Comparison of ENCODE assay signal across 15 cellular contexts in genomic region chr17:78583091-78583490, GRCh38. TPM values are rescaled to one million over a fixed set of nuclear protein-coding genes. Genes with fewer than 3 reads are reported as not detected.
DNase-seq lines count a peak whose midpoint lies in the region; ATAC-seq, FAIRE-seq and TF ChIP-seq lines count a peak whose summit lies in the region.
"Had no signal": no experiment of that assay in that cellular context is flagged by ENCODE, and none has a peak within 500 bp of the region (broad histone marks: within the 10 kb centered on the region; RNA-seq: fewer than 3 reads in every experiment).

No MANE protein-coding gene starts in this region.

- peaks cover 38% of the 10 kb centered on the region for H3K4me1 ChIP-seq in HepG2 (ENCODE audit: insufficient read depth, low read length)
- H3K4me1 ChIP-seq in transverse colon, result no peaks in the 10 kb centered on the region

- H3K4me3 Mint-ChIP-seq in T-helper 17 cell, result no peak overlapping the region
- H3K4me3 Mint-ChIP-seq: nephron progenitor cell; T-helper 1 cell treated with Interleukin-12 subunit alpha and Interleukin-12 subunit beta and Interleukin-4 antibody, amounts not matched to agents 30 μg/mL and 1 μg/mL, for 36 hours had no signal

- POLR2A ChIA-PET in HepG2 (lab: Yijun Ruan, JAX), result interaction anchor here (1.1 kb wide), 1 partner anchor 9 kb away, joined by 3 read pairs; no protein-coding TSS in a partner anchor

- TF ChIP-seq EP300 in HepG2 (IDR thresholded peaks at IDR 0.05; ENCODE audit: low read depth in 2 of 2, low read length in 2 of 2), result no peak
- no peak for TF ChIP-seq EP300 in HepG2 (CRISPR knock-in tag; IDR thresholded peaks at IDR 0.05; ENCODE audit: borderline replicate concordance)
- no peak for TF ChIP-seq EP300 in transverse colon (IDR thresholded peaks at IDR 0.05; ENCODE audit: low read depth)

- WGBS in HepG2 (ENCODE audit: low lambda C conversion rate), result 75% methylated on average over 3 of the region's 4 CpGs
- 55% methylated on average over 4 of the region's 4 CpGs; no CpG with 5 or more reads in 1 of the 2 donors for WGBS in transverse colon (ENCODE audit: low coverage in 1 of 2), 2 donors

- H2AFZ ChIP-seq in HepG2 (ENCODE audit: low read length), result no peak overlapping the region

- peak; percentile 70 for FAIRE-seq in HepG2 (lab: Jason Lieb, UNC)
- FAIRE-seq: islet of Langerhans had no signal

- peaks cover 21% of the 10 kb centered on the region for H3K27me3 Mint-ChIP-seq in T-helper 17 cell

- CTCF ChIA-PET in HepG2 (lab: Yijun Ruan, JAX; ENCODE audit: low intra/inter-chr PET ratio, low total read pairs), result no interaction called here

- H3K36me3 ChIP-seq in HepG2 (replicated peaks in 1 of 2; ENCODE audit: control insufficient read depth in 1 of 2, insufficient read depth in 2 of 2, low read length in 2 of 2), result no peaks in the 10 kb centered on the region
- no peaks in the 10 kb centered on the region for H3K36me3 ChIP-seq in transverse colon

- TF ChIP-seq RAD21 in HepG2 (CRISPR knock-in tag; IDR thresholded peaks at IDR 0.05), result no peak

- no peak for TF ChIP-seq CTCF in HepG2 (CRISPR knock-in tag; IDR thresholded peaks at IDR 0.05)
- TF ChIP-seq CTCF in transverse colon (IDR thresholded peaks at IDR 0.05), result no peak

- no peak overlapping the region for H3K4me2 ChIP-seq in HepG2 (ENCODE audit: low read depth, low read length)

- BruUV-seq in HepG2 (replicated peaks; lab: Mats Ljungman, UMichigan), result no TSS peak

- TF ChIP-seq POLR2A in HepG2 (IDR thresholded peaks at IDR 0.05; ENCODE audit: insufficient read depth in 1 of 2, low read depth in 2 of 2, low read length in 2 of 2) (no peak), transverse colon (IDR thresholded peaks at IDR 0.05) (no peak)

- no peaks in the 10 kb centered on the region for H3K79me2 ChIP-seq in HepG2 (ENCODE audit: insufficient read depth, low read length)

- in situ Hi-C loops in HepG2 (cut with HindIII; ENCODE audit: extremely low pct_ligation_motif_present, low pct_unique_long_range_greater_than_20kb) (no loop called here), transverse colon (cut with MboI; ENCODE audit: low pct_ligation_motif_present in 1 of 4, low pct_unique_long_range_greater_than_20kb in 1 of 4, low sequenced_read_pairs in 3 of 4) (no loop called here)

- peaks cover 4% of the 10 kb centered on the region for H3K4me1 Mint-ChIP-seq in T-helper 17 cell

- no peaks in the 10 kb centered on the region for H4K20me1 ChIP-seq in HepG2 (ENCODE audit: insufficient read depth, low read length)

- H3K36me3 Mint-ChIP-seq in T-helper 17 cell (ENCODE audit: low read depth), result no peaks in the 10 kb centered on the region

- H3K9me3 ChIP-seq in T-helper 17 cell (ENCODE audit: control insufficient read depth, low read length, poor library complexity, severe bottlenecking) (no peaks in the 10 kb centered on the region), HepG2 (ENCODE audit: low read length) (no peaks in the 10 kb centered on the region), transverse colon (no peaks in the 10 kb centered on the region)

- H3K27ac ChIP-seq in HepG2 (ENCODE audit: extremely low read length, insufficient read depth, low read length) (no peak overlapping the region), transverse colon (no peak overlapping the region)
- H3K27ac ChIP-seq: skin epidermis had no signal

- H3K4me3 ChIP-seq in HepG2 (replicated peaks in 1 of 3; ENCODE audit: insufficient read depth in 1 of 3, low read depth in 2 of 3, low read length in 3 of 3), result no peak overlapping the region
- no peak overlapping the region for H3K4me3 ChIP-seq in transverse colon
- H3K4me3 ChIP-seq: skin epidermis had no signal

- ATAC-seq in T-helper 17 cell (peak; percentile 62), HepG2 (peak; percentile 49; the same call in 2 of the 3 replicates), HG03095 (IDR thresholded peaks at IDR 0.05; ENCODE audit: unreplicated experiment) (no peak)
- ATAC-seq in stimulated activated naive CD8-positive, alpha-beta T cell treated with anti-CD3 and anti-CD28 coated beads, Interleukin-15, Interleukin-2, amounts not matched to agents 100 U/mL and 50 U/mL, for 24 hours, result no peak

- H3K9ac ChIP-seq in HepG2 (ENCODE audit: insufficient read depth, low read depth, low read length), result no peak overlapping the region

- intact Hi-C loops in HepG2 (cut with micrococcal nuclease; ENCODE audit: unreplicated experiment), result no loop called here
- intact Hi-C loops in transverse colon (cut with DNase I; ENCODE audit: low total_unique reads), result no loop called here

- H3K27me3 ChIP-seq in HepG2 (ENCODE audit: control insufficient read depth in 1 of 2, insufficient read depth in 2 of 2, low read length in 2 of 2) (no peaks in the 10 kb centered on the region; a peak in 1 of 5 replicates), transverse colon (no peaks in the 10 kb centered on the region)

- peak; percentile 32 for DNase-seq in DMS53 (lab: John Stamatoyannopoulos, UW)
- DNase-seq in DMS53 treated with DMSO at 0.1 percent for 48 hours (lab: John Stamatoyannopoulos, UW; ENCODE audit: unreplicated experiment), result no peak
- DNase-seq in HT-29 (ENCODE audit: low spot score), result peak; percentile 32
- DNase-seq in T-helper 17 cell, result no peak
- no peak for DNase-seq in HepG2 (ENCODE audit: low spot score)
- no peak for DNase-seq in stimulated activated naive CD8-positive, alpha-beta T cell treated with anti-CD3 and anti-CD28 coated beads, Interleukin-15, Interleukin-2, amounts not matched to agents 100 U/mL and 50 U/mL, for 24 hours
- no peak for DNase-seq in transverse colon
- DNase-seq: 8988T; activated T-cell treated with anti-CD3 and anti-CD28 coated beads, Interleukin-2, amount 50 U/mL, for 1 hour; nephron progenitor cell had no signal

- H3K27ac Mint-ChIP-seq in T-helper 17 cell, result no peak overlapping the region
- H3K27ac Mint-ChIP-seq: nephron progenitor cell; T-helper 1 cell treated with Interleukin-12 subunit alpha and Interleukin-12 subunit beta and Interleukin-4 antibody, amounts not matched to agents 30 μg/mL and 1 μg/mL, for 36 hours had no signal

TF ChIP-seq in HepG2, 621 proteins besides CTCF, POLR2A, EP300 and RAD21 (continues in another document):
- TF ChIP-seq ZNF350 (CRISPR knock-in tag; IDR thresholded peaks at IDR 0.05; ENCODE audit: borderline replicate concordance, low read depth) (no peak), ZNF549 (CRISPR knock-in tag; IDR thresholded peaks at IDR 0.05) (no peak), NFYB (CRISPR knock-in tag; IDR thresholded peaks at IDR 0.05) (peak; percentile 59; the same call in 1 of the 2 replicates), SYNCRIP (IDR thresholded peaks at IDR 0.05; ENCODE audit: insufficient read depth, low read depth, low read length) (no peak), E2F2 (CRISPR knock-in tag; IDR thresholded peaks at IDR 0.05; ENCODE audit: borderline replicate concordance) (no peak), KMT2A (CRISPR knock-in tag; IDR thresholded peaks at IDR 0.05) (no peak), TAF15 (IDR thresholded peaks at IDR 0.05; ENCODE audit: low read depth, low read length, poor library complexity, severe bottlenecking) (no peak), ESRRA (CRISPR knock-in tag; IDR thresholded peaks at IDR 0.05; ENCODE audit: low read depth) (no peak), ZNF431 (CRISPR knock-in tag; IDR thresholded peaks at IDR 0.05; ENCODE audit: borderline replicate concordance, low read depth) (no peak), ZNF772 (CRISPR knock-in tag; IDR thresholded peaks at IDR 0.05) (no peak), ZNF468 (CRISPR knock-in tag; IDR thresholded peaks at IDR 0.05) (no peak), NFYC (CRISPR knock-in tag; IDR thresholded peaks at IDR 0.05) (peak; percentile 64), ZZZ3 (CRISPR knock-in tag; IDR thresholded peaks at IDR 0.05; ENCODE audit: borderline replicate concordance) (no peak), ZNF816 (CRISPR knock-in tag; IDR thresholded peaks at IDR 0.05; ENCODE audit: borderline replicate concordance) (no peak), ZNF782 (CRISPR knock-in tag; IDR thresholded peaks at IDR 0.05; ENCODE audit: borderline replicate concordance) (no peak)

RNA-seq across cellular contexts. Expression of gene DNAH17, which starts 5.9 kb away (rescaled TPM):
- not detected in 2 replicates for total RNA-seq in HT-29 (2014; rRNA removed; shearing (Covaris generic))
- total RNA-seq in T-helper 17 cell (under 1 TPM; 0.21 to 0.87 TPM), HepG2 (2016; rRNA removed; fragmentation: Illumina TruSeq; extraction: Trizol) (0.86 and 0.90 TPM in 2 replicates), transverse colon (under 1 TPM in 1 of 4 donors, not detected in 3; under 0.01 TPM)
- total RNA-seq in HepG2 (2016; cell fraction: cytosol; rRNA removed; fragmentation: Illumina TruSeq; extraction: Trizol; ENCODE audit: low read depth), result 0.51 and 0.79 TPM in 2 replicates
- 0.28 and 1.4 TPM in 2 replicates for total RNA-seq in HepG2 (2016; cell fraction: insoluble cytoplasmic fraction; rRNA removed; fragmentation: Illumina TruSeq; extraction: Trizol)
- total RNA-seq in HepG2 (2016; cell fraction: membrane; rRNA removed; fragmentation: Illumina TruSeq; extraction: Trizol), result 0.34 and 0.46 TPM in 2 replicates
- total RNA-seq in HepG2 (2016; cell fraction: nucleus; rRNA removed; fragmentation: Illumina TruSeq; extraction: Trizol), result 1.9 and 2.2 TPM in 2 replicates
- 1.6 and 1.8 TPM in 2 replicates for polyA plus RNA-seq in HepG2 (2011; rRNA removed)
- polyA plus RNA-seq in HepG2 (2011; cell fraction: cytosol; rRNA removed), result 0.98 and 1.4 TPM in 2 replicates
- 8.8 and 9.2 TPM in 2 replicates for polyA plus RNA-seq in HepG2 (2011; cell fraction: nucleus; rRNA removed)
- 3.3 and 4.0 TPM in 2 replicates for polyA plus RNA-seq in HepG2 (2012)
- polyA plus RNA-seq in HepG2 (2016; cell fraction: cytosol; fragmentation: Illumina TruSeq; extraction: Trizol; ENCODE audit: low read depth), result 0.34 and 0.66 TPM in 2 replicates
- polyA plus RNA-seq in HepG2 (2016; cell fraction: insoluble cytoplasmic fraction; fragmentation: Illumina TruSeq; extraction: Trizol; ENCODE audit: low read depth), result 1.1 and 1.3 TPM in 2 replicates
- 0.31 and 1.2 TPM in 2 replicates for polyA plus RNA-seq in HepG2 (2016; cell fraction: membrane; fragmentation: Illumina TruSeq; extraction: Trizol; ENCODE audit: low read depth)
- 2.7 and 3.1 TPM in 2 replicates for polyA plus RNA-seq in HepG2 (2016; cell fraction: nucleus; fragmentation: Illumina TruSeq; extraction: Trizol; ENCODE audit: insufficient read depth, low read depth)
- polyA minus RNA-seq in HepG2 (2011; rRNA and poly(A)+ RNA removed; ENCODE audit: low replicate concordance), result 2.5 and 3.0 TPM in 2 replicates
- 0.89 and 1.5 TPM in 2 replicates for polyA minus RNA-seq in HepG2 (2011; cell fraction: cytosol; rRNA and poly(A)+ RNA removed)
- 6.1 and 6.3 TPM in 2 replicates for polyA minus RNA-seq in HepG2 (2011; cell fraction: nucleus; rRNA and poly(A)+ RNA removed)
- total RNA-seq: epithelial cell of proximal tubule had no signal

Comparison
In these comparisons a context has a peak if more than half of its experiments do, and no peak if none do; other contexts are left out.
1. DNase-seq: peak in DMS53 (single experiment) and HT-29 (single experiment); none in DMS53 treated with DMSO at 0.1 percent for 48 hours (single experiment), T-helper 17 cell (0 of 3), HepG2 (single experiment), stimulated activated naive CD8-positive, alpha-beta T cell treated with anti-CD3 and anti-CD28 coated beads, Interleukin-15, Interleukin-2, amounts not matched to agents 100 U/mL and 50 U/mL, for 24 hours (single experiment) and transverse colon (single experiment).
2. ATAC-seq: peak in T-helper 17 cell (single experiment) and HepG2 (single experiment); none in stimulated activated naive CD8-positive, alpha-beta T cell treated with anti-CD3 and anti-CD28 coated beads, Interleukin-15, Interleukin-2, amounts not matched to agents 100 U/mL and 50 U/mL, for 24 hours (single experiment) and HG03095 (single experiment).